ENCODE assay signal across 22 cellular contexts in genomic region chr14:102238131-102238530, GRCh38.
DNase-seq lines count a peak whose midpoint lies in the region; ATAC-seq and TF ChIP-seq lines count a peak whose summit lies in the region.
"Had no signal": no experiment of that assay in that cellular context is flagged by ENCODE, and none has a peak within 500 bp of the region (broad histone marks: within the 10 kb centered on the region; RNA-seq: fewer than 3 reads in every experiment).

No MANE protein-coding gene starts in this region.

- DNase-seq in SK-N-SH (no peak), PC-3 (peak; percentile 16), islet precursor cell (peak; percentile 26), aorta (peak; percentile 6 to 11), A673 (ENCODE audit: low spot score) (no peak), GM10266 (ENCODE audit: extremely low spot score) (no peak)
- no peak for DNase-seq in effector CD8-positive, alpha-beta T cell (lab: John Stamatoyannopoulos, UW)
- DNase-seq: AML-193; CD4-positive, alpha-beta T cell; GM23248; H7; KBM-7; MG63; NCI-H2029; NCI-H526 treated with DMSO at 0.1 percent for 48 hours; SHP77; SW 1271 had no signal

- H3K9ac ChIP-seq in SK-N-SH (no peak overlapping the region; the same call in 1 of the 2 replicates), PC-3 (ENCODE audit: low read length) (no peak overlapping the region)
- H3K9ac ChIP-seq: BLaER1 treated with 17β-estradiol and CSF1 and Interleukin-3, amounts not matched to agents 10 nM and 100 nM; GM23248 had no signal

- 77% methylated on average over 4 of the region's 4 CpGs for WGBS in SK-N-SH (ENCODE audit: low lambda C conversion rate)
- 74 to 75% methylated on average over 4 of the region's 4 CpGs for WGBS in aorta, 2 donors

- H3K27ac ChIP-seq in SK-N-SH (ENCODE audit: low read depth in 2 of 2, low read length in 1 of 2): no peak overlapping the region
- peak overlapping the region; percentile 37; the same call in 1 of the 2 replicates for H3K27ac ChIP-seq in PC-3 (ENCODE audit: low read length)
- H3K27ac ChIP-seq in aorta (ENCODE audit: low read depth in 1 of 2, low read length in 2 of 2): no peak overlapping the region
- no peak overlapping the region for H3K27ac ChIP-seq in A673 (ENCODE audit: low read depth, low read length, poor library complexity, severe bottlenecking)
- H3K27ac ChIP-seq: 22Rv1; BLaER1 treated with 17β-estradiol and CSF1 and Interleukin-3, amounts not matched to agents 10 nM and 100 nM; GM23248; RWPE1 had no signal

- CTCF ChIA-PET in SK-N-SH (lab: Yijun Ruan, JAX) (interaction anchor here (0.6 to 1.2 kb wide), 3 partner anchors 11 to 153 kb away, joined by 3 to 5 read pairs (median 3); no protein-coding TSS in a partner anchor), PC-3 (lab: Charles Lee) (interaction anchor here (0.6 kb wide), 1 partner anchor 76 kb away, joined by 4 read pairs; no protein-coding TSS in a partner anchor), A673 (lab: Charles Lee) (no interaction called here)

- intact Hi-C loops in PC-3 (cut with micrococcal nuclease) (no loop called here), aorta (cut with DNase I) (loop anchor here (5.0 to 10.0 kb wide), 2 partner anchors 74 to 277 kb away; no protein-coding TSS in a partner anchor), A673 (cut with micrococcal nuclease; ENCODE audit: unreplicated experiment) (no loop called here)

- H3K4me2 ChIP-seq in SK-N-SH: peak overlapping the region; percentile 31; the same call in 1 of the 2 replicates
- H3K4me2 ChIP-seq in PC-3 (ENCODE audit: low read length): no peak overlapping the region
- H3K4me2 ChIP-seq: BLaER1 treated with 17β-estradiol and CSF1 and Interleukin-3, amounts not matched to agents 10 nM and 100 nM had no signal

- POLR2A ChIA-PET in SK-N-SH (lab: Yijun Ruan, JAX): no interaction called here
- POLR2A ChIA-PET in PC-3 (lab: Charles Lee; ENCODE audit: unreplicated experiment): no interaction called here
- POLR2A ChIA-PET in A673 (lab: Charles Lee; ENCODE audit: low non-redundant PET): no interaction called here

- no peak for TF ChIP-seq EP300 in SK-N-SH (IDR thresholded peaks at IDR 0.05; ENCODE audit: borderline replicate concordance in 1 of 2, low read depth in 1 of 2, low read length in 1 of 2)

- TF ChIP-seq CTCF in SK-N-SH (IDR thresholded peaks at IDR 0.05) (no peak), PC-3 (conservative IDR thresholded peaks at IDR 0.05; ENCODE audit: low read depth, low read length) (no peak), A673 (conservative IDR thresholded peaks at IDR 0.05; ENCODE audit: low read depth, low read length) (no peak), GM10266 (IDR thresholded peaks at IDR 0.05; ENCODE audit: control insufficient read depth, insufficient read depth, low read depth, missing control alignments) (no peak)

- TF ChIP-seq RAD21 in SK-N-SH (IDR thresholded peaks at IDR 0.05; ENCODE audit: low read length): no peak

- H3K9me2 ChIP-seq in SK-N-SH (no peaks in the 10 kb centered on the region), PC-3 (replicated peaks; ENCODE audit: low read length) (no peaks in the 10 kb centered on the region)

- H3K27me3 ChIP-seq in SK-N-SH (ENCODE audit: insufficient read depth) (no peaks in the 10 kb centered on the region), PC-3 (ENCODE audit: low read length) (no peaks in the 10 kb centered on the region), aorta (ENCODE audit: control insufficient read depth in 1 of 2, insufficient read depth in 2 of 2, low read length in 1 of 2) (no peaks in the 10 kb centered on the region), A673 (replicated peaks; ENCODE audit: insufficient read depth, low read depth, low read length, poor library complexity) (no peaks in the 10 kb centered on the region)
- H3K27me3 ChIP-seq: BLaER1 treated with 17β-estradiol and CSF1 and Interleukin-3, amounts not matched to agents 10 nM and 100 nM; MG63 had no signal

- H3K4me3 ChIP-seq in SK-N-SH (ENCODE audit: low read depth in 2 of 2, low read length in 1 of 2): no peak overlapping the region; a peak in 1 of 4 replicates
- no peak overlapping the region for H3K4me3 ChIP-seq in PC-3 (ENCODE audit: low read length)
- no peak overlapping the region for H3K4me3 ChIP-seq in aorta (ENCODE audit: low read length in 2 of 2)
- H3K4me3 ChIP-seq in A673 (ENCODE audit: low read depth, low read length, poor library complexity, severe bottlenecking): no peak overlapping the region
- H3K4me3 ChIP-seq: BLaER1 treated with 17β-estradiol and CSF1 and Interleukin-3, amounts not matched to agents 10 nM and 100 nM; GM23248; MG63 had no signal

- H4K20me1 ChIP-seq in SK-N-SH (ENCODE audit: insufficient read depth): no peaks in the 10 kb centered on the region
- no peaks in the 10 kb centered on the region for H4K20me1 ChIP-seq in PC-3 (ENCODE audit: low read length)
- H4K20me1 ChIP-seq: BLaER1 treated with 17β-estradiol and CSF1 and Interleukin-3, amounts not matched to agents 10 nM and 100 nM had no signal

- no peak overlapping the region for H2AFZ ChIP-seq in SK-N-SH (ENCODE audit: low read depth)
- H2AFZ ChIP-seq in PC-3 (ENCODE audit: low read length): no peak overlapping the region
- H2AFZ ChIP-seq: GM23248 had no signal

- BruUV-seq in PC-3 (replicated peaks; lab: Mats Ljungman, UMichigan) (no TSS peak), A673 (replicated peaks; lab: Mats Ljungman, UMichigan) (no TSS peak)

- no peaks in the 10 kb centered on the region for H3F3A ChIP-seq in SK-N-SH (replicated peaks; ENCODE audit: insufficient read depth)
- H3F3A ChIP-seq in PC-3 (ENCODE audit: low read length, unreplicated experiment): no peaks in the 10 kb centered on the region

- H3K36me3 ChIP-seq in SK-N-SH (replicated peaks in 1 of 2; ENCODE audit: control insufficient read depth in 1 of 2, insufficient read depth in 2 of 2, low read length in 1 of 2) (no peaks in the 10 kb centered on the region), PC-3 (ENCODE audit: low read depth, low read length) (peaks cover 4% of the 10 kb centered on the region; the same call in 1 of the 2 replicates), aorta (ENCODE audit: control insufficient read depth in 1 of 2, insufficient read depth in 2 of 2, low read length in 1 of 2) (no peaks in the 10 kb centered on the region), A673 (ENCODE audit: insufficient read depth, low read length, poor library complexity, severe bottlenecking) (no peaks in the 10 kb centered on the region)
- H3K36me3 ChIP-seq: BLaER1 treated with 17β-estradiol and CSF1 and Interleukin-3, amounts not matched to agents 10 nM and 100 nM; MG63 had no signal

- no peaks in the 10 kb centered on the region for H3K79me2 ChIP-seq in SK-N-SH (ENCODE audit: insufficient read depth)
- peaks cover 23% of the 10 kb centered on the region; the same call in 1 of the 2 replicates for H3K79me2 ChIP-seq in PC-3 (ENCODE audit: low read length)

- no peaks in the 10 kb centered on the region for H3K9me3 ChIP-seq in SK-N-SH
- H3K9me3 ChIP-seq in PC-3 (ENCODE audit: low read length): no peaks in the 10 kb centered on the region
- H3K9me3 ChIP-seq in aorta (ENCODE audit: control insufficient read depth, low read length): no peaks in the 10 kb centered on the region
- H3K9me3 ChIP-seq in A673 (ENCODE audit: low read depth, low read length, poor library complexity, severe bottlenecking): no peaks in the 10 kb centered on the region
- H3K9me3 ChIP-seq: MG63 had no signal

- ATAC-seq in SK-N-SH treated with all-trans-retinoic acid at 6 μM for 48 hours (no peak), PC-3 (no peak), aorta (ENCODE audit: low FRiP score) (no peak)
- ATAC-seq: Panc1 had no signal

- H3K4me1 ChIP-seq in SK-N-SH (ENCODE audit: control insufficient read depth in 1 of 2, insufficient read depth in 2 of 2, low read depth in 1 of 2, low read length in 1 of 2) (peaks cover 3 to 5% of the 10 kb centered on the region in 2 experiments; a peak in 2 of 4 replicates), PC-3 (ENCODE audit: insufficient read depth, low read length) (peaks cover 12% of the 10 kb centered on the region), aorta (ENCODE audit: control insufficient read depth in 1 of 2, insufficient read depth in 2 of 2, low read length in 2 of 2) (no peaks in the 10 kb centered on the region), A673 (ENCODE audit: insufficient read depth, low read length, poor library complexity, severe bottlenecking) (peaks cover 6% of the 10 kb centered on the region)
- H3K4me1 ChIP-seq: BLaER1 treated with 17β-estradiol and CSF1 and Interleukin-3, amounts not matched to agents 10 nM and 100 nM had no signal

TF ChIP-seq in SK-N-SH, 30 proteins besides CTCF, POLR2A, EP300 and RAD21:
- TF ChIP-seq RFX5 (IDR thresholded peaks at IDR 0.05; ENCODE audit: low read length): no peak
- no peak for TF ChIP-seq MXI1 (IDR thresholded peaks at IDR 0.05; ENCODE audit: low read depth, low read length)
- TF ChIP-seq SIN3A (IDR thresholded peaks at IDR 0.05; ENCODE audit: borderline replicate concordance, low read depth, low read length): no peak

TF ChIP-seq in SK-N-SH treated with all-trans-retinoic acid at 6 μM for 48 hours, 23 proteins besides CTCF, POLR2A, EP300 and RAD21:
- no peak for TF ChIP-seq ESRRG (CRISPR knock-in tag; IDR thresholded peaks at IDR 0.05)
- TF ChIP-seq PPARA (CRISPR knock-in tag; IDR thresholded peaks at IDR 0.05; ENCODE audit: borderline replicate concordance): no peak
- no peak for TF ChIP-seq BACH2 (CRISPR knock-in tag; IDR thresholded peaks at IDR 0.05; ENCODE audit: borderline replicate concordance)
- TF ChIP-seq TOX (CRISPR knock-in tag; IDR thresholded peaks at IDR 0.05; ENCODE audit: borderline replicate concordance): no peak
- TF ChIP-seq ARNTL (CRISPR knock-in tag; IDR thresholded peaks at IDR 0.05; ENCODE audit: borderline replicate concordance, low read depth): no peak
- TF ChIP-seq ZNF70 (CRISPR knock-in tag; IDR thresholded peaks at IDR 0.05): no peak
- no peak for TF ChIP-seq ZFP30 (CRISPR knock-in tag; IDR thresholded peaks at IDR 0.05)

Comparison
In these comparisons a context has a peak if more than half of its experiments do, and no peak if none do; other contexts are left out.
1. DNase-seq: peak in PC-3 (single experiment), islet precursor cell (single experiment) and aorta (2 of 2); none in SK-N-SH (single experiment), effector CD8-positive, alpha-beta T cell (single experiment), A673 (single experiment) and GM10266 (single experiment).
2. intact Hi-C loops: an anchor here in aorta (5.0 to 10.0 kb wide); none called in PC-3 and A673.